3 cellular contexts compared by ENCODE assay signal in genomic region chr2:9097239-9097638, GRCh38.
TF ChIP-seq lines count a peak whose summit lies in the region.

No MANE protein-coding gene starts in this region.

TF ChIP-seq in SK-N-SH, 30 proteins besides CTCF, POLR2A, EP300 and RAD21 (continued from another document):
- TF ChIP-seq IRF3 (IDR thresholded peaks at IDR 0.05; ENCODE audit: low read depth, low read length) (no peak), USF1 (IDR thresholded peaks at IDR 0.05; ENCODE audit: borderline replicate concordance, low read depth) (no peak), RFX5 (IDR thresholded peaks at IDR 0.05; ENCODE audit: low read length) (no peak), PBX3 (IDR thresholded peaks at IDR 0.05) (no peak), SMC3 (IDR thresholded peaks at IDR 0.05; ENCODE audit: low read depth, low read length) (no peak), TCF12 (IDR thresholded peaks at IDR 0.05) (no peak), TAF1 (IDR thresholded peaks at IDR 0.05; ENCODE audit: borderline replicate concordance, low read depth, low read length) (no peak), USF2 (IDR thresholded peaks at IDR 0.05; ENCODE audit: borderline replicate concordance, low read depth, low read length) (no peak)

TF ChIP-seq in SK-N-SH treated with all-trans-retinoic acid at 6 μM for 48 hours, 23 proteins besides CTCF, POLR2A, EP300 and RAD21 (continued from another document):
- TF ChIP-seq PATZ1 (CRISPR knock-in tag; IDR thresholded peaks at IDR 0.05; ENCODE audit: borderline replicate concordance) (no peak), TSHZ2 (CRISPR knock-in tag; IDR thresholded peaks at IDR 0.05) (no peak), TOX (CRISPR knock-in tag; IDR thresholded peaks at IDR 0.05; ENCODE audit: borderline replicate concordance) (no peak), CREB5 (CRISPR knock-in tag; IDR thresholded peaks at IDR 0.05; ENCODE audit: low read depth) (no peak), CSRNP3 (CRISPR knock-in tag; IDR thresholded peaks at IDR 0.05) (no peak), ISL1 (CRISPR knock-in tag; IDR thresholded peaks at IDR 0.05) (no peak)

TF ChIP-seq in IMR-90, 13 proteins besides CTCF, POLR2A, EP300 and RAD21 (continued from another document):
- TF ChIP-seq SMC3 (IDR thresholded peaks at IDR 0.05; ENCODE audit: low read depth, low read length), result no peak
